ENCODE assay signal across 8 cellular contexts in the genomic region with DNA sequence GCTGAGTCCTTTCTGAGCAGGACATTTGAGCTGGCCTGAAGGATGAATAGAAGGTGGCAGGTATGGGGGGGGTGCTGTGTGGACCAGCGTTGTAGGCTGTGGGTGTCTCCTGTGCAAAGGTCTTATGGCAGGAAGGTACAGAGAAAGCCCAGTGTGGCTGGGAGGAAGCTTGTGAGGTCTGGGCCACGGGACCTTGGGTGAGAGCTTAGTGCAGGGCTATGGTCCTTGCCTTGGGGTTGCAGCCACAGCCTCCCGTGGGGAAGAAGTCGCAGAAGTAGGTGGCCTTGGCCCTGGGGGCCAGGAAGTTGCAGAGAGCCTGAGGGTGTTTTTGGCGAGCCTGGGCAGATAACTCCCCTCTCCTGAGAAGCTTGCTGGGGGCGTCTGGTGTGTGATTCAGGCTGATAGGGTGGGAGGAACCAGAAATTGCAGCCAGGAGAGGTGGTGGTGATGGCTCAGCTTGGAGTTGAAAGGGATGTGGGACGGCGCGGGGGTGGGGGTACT. TPM values are rescaled to one million over a fixed set of nuclear protein-coding genes. Genes with fewer than 3 reads are reported as not detected.
DNase-seq lines count a peak whose midpoint lies in the region; ATAC-seq, FAIRE-seq and TF ChIP-seq lines count a peak whose summit lies in the region.

No MANE protein-coding gene starts in this region.

- H3K4me1 ChIP-seq in ectodermal cell (ENCODE audit: control insufficient read depth, insufficient read depth, low read length) = peaks cover 45% of the 10 kb centered on the region

- H3K27me3 Mint-ChIP-seq in natural killer cell (ENCODE audit: low read depth in 2 of 2) = peaks cover 23 to 28% of the 10 kb centered on the region in 2 donors

- H3K36me3 ChIP-seq in ectodermal cell (ENCODE audit: control insufficient read depth, insufficient read depth, low read length) = no peaks in the 10 kb centered on the region

- no peak overlapping the region for H3K27ac ChIP-seq in ectodermal cell (ENCODE audit: insufficient read depth, low read depth, low read length, poor library complexity, severe bottlenecking)

- DNase-seq in RCC 7860 (ENCODE audit: low spot score) (peak; percentile 48), natural killer cell (no peak), NCI-H1930 (lab: John Stamatoyannopoulos, UW) (no peak), SHP77 (lab: John Stamatoyannopoulos, UW) (no peak)

- H3K4me3 Mint-ChIP-seq in natural killer cell = peak overlapping the region; percentile 80

- H3K9me3 Mint-ChIP-seq in natural killer cell = no peaks in the 10 kb centered on the region

- peaks cover 20% of the 10 kb centered on the region for H3K27me3 ChIP-seq in ectodermal cell (ENCODE audit: control insufficient read depth, insufficient read depth, low read length, poor library complexity, severe bottlenecking)

- intact Hi-C loops in natural killer cell (cut with micrococcal nuclease) = no loop called here

- peak overlapping the region; percentile 97 for H3K4me3 ChIP-seq in GM12875 (ENCODE audit: low read depth, low read length)
- peak overlapping the region; percentile 91 for H3K4me3 ChIP-seq in ectodermal cell (ENCODE audit: insufficient read depth, low read depth, low read length)

- peaks cover 16 to 32% of the 10 kb centered on the region in 2 donors for H3K4me1 Mint-ChIP-seq in natural killer cell

- ATAC-seq in natural killer cell (peak in 1 of 3 donors; percentile 4), HG03175 (IDR thresholded peaks at IDR 0.05; ENCODE audit: unreplicated experiment) (no peak), HG03565 (IDR thresholded peaks at IDR 0.05; ENCODE audit: unreplicated experiment) (no peak)

- 7 to 9% methylated on average over 9 of the region's 9 CpGs for WGBS in ectodermal cell, 2 experiments

- H3K36me3 Mint-ChIP-seq in natural killer cell = no peaks in the 10 kb centered on the region

- no peak for TF ChIP-seq CTCF in GM12875 (IDR thresholded peaks at IDR 0.05; ENCODE audit: borderline replicate concordance, insufficient read depth, low read depth, low read length)
- TF ChIP-seq CTCF in natural killer cell (IDR thresholded peaks at IDR 0.05) = no peak

- no peaks in the 10 kb centered on the region for H3K9me3 ChIP-seq in ectodermal cell (ENCODE audit: control insufficient read depth, low read length)

- no peak for FAIRE-seq in RCC 7860 (lab: Jason Lieb, UNC)

- peak overlapping the region in 1 of 2 donors; percentile 77 for H3K27ac Mint-ChIP-seq in natural killer cell

RNA-seq across cellular contexts. Expression of a gene that starts 3.0 kb away (rescaled TPM):
- 319 TPM for polyA plus RNA-seq in ectodermal cell (2013, experiment 1 of 4)
- 320 TPM for polyA plus RNA-seq in ectodermal cell (2013, experiment 2 of 4)
- 236 TPM for polyA plus RNA-seq in ectodermal cell (2013, experiment 3 of 4)
- polyA plus RNA-seq in ectodermal cell (2013, experiment 4 of 4) = 242 TPM
- total RNA-seq in natural killer cell = 1 to 10 TPM; 3.7 to 6.4 (median 4.8) TPM
